ENCODE assay signal across 8 cellular contexts in the genomic region with DNA sequence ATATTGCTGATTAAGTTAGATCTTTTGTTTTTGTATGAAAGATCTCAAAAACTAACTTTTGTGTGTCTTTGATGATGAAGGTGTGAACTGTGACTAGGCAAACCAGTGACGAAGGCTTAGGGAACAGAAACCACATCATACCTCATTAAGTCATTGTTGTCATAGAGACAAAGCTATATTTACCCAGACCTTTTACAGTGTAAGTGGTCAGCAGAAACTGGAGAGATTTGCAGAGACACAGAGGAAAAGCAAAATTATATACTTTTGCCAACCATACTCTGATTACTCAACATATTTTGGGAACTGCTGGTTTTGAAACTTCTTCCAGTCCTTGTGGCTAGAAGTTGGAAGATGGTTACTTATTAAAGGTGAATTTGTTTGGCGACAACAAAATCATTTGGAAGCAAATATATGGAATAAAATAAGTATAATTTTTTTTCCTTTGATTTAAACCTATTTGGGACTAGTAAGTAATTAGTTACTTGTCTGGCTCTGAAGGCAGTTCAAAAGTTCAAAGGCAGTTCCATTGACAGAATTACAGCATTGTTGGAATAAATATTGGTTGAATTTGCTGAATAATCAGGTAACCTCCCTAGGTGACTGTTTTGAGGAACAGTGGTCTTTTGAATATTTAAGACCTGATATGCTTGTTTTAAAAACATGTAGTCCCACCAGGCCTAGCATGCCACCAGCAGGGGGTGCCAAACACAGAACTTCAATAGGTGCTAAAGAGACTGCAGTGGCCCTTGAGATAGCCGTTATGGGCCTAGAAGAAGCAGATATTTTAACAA.
DNase-seq lines count a peak whose midpoint lies in the region; ATAC-seq and TF ChIP-seq lines count a peak whose summit lies in the region.

No MANE protein-coding gene starts in this region.

- peak; percentile 75 for TF ChIP-seq CTCF in SK-N-SH (IDR thresholded peaks at IDR 0.05)
- peak; percentile 39 to 63 for TF ChIP-seq CTCF in right atrium auricular region (IDR thresholded peaks at IDR 0.05)

- no peaks in the 10 kb centered on the region for H3F3A ChIP-seq in SK-N-SH (replicated peaks; ENCODE audit: insufficient read depth)

- H3K4me1 ChIP-seq in SK-N-SH (ENCODE audit: control insufficient read depth in 1 of 2, insufficient read depth in 2 of 2, low read depth in 1 of 2, low read length in 1 of 2) (0 out of 4 replicates have a peak, but pooled peaks cover 0 to under 1% of the 10 kb centered on the region in 2 experiments), right atrium auricular region (peaks cover 0 to 4% of the 10 kb centered on the region in 2 donors)

- H2AFZ ChIP-seq in SK-N-SH (ENCODE audit: low read depth), result no peak overlapping the region

- H3K27me3 ChIP-seq in SK-N-SH (ENCODE audit: insufficient read depth) (no peaks in the 10 kb centered on the region), right atrium auricular region (no peaks in the 10 kb centered on the region)

- POLR2A ChIA-PET in SK-N-SH (lab: Yijun Ruan, JAX), result no interaction called here

- H3K4me2 ChIP-seq in SK-N-SH, result no peak overlapping the region

- CTCF ChIA-PET in SK-N-SH (lab: Yijun Ruan, JAX), result interaction anchor here (1.1 to 2.2 kb wide), 3 partner anchors 11 to 669 kb away, joined by 3 to 8 read pairs (median 5); no protein-coding TSS in a partner anchor

- no peaks in the 10 kb centered on the region; the same call in 1 of the 2 replicates for H3K79me2 ChIP-seq in SK-N-SH (ENCODE audit: insufficient read depth)

- H3K4me3 ChIP-seq in SK-N-SH (ENCODE audit: low read depth in 2 of 2, low read length in 1 of 2) (peak overlapping the region in 1 of 2 experiments; percentile 21; a peak in 1 of 4 replicates), right atrium auricular region (no peak overlapping the region)

- no peak for TF ChIP-seq EP300 in SK-N-SH (IDR thresholded peaks at IDR 0.05; ENCODE audit: borderline replicate concordance in 1 of 2, low read depth in 1 of 2, low read length in 1 of 2)

- H3K9ac ChIP-seq in SK-N-SH, result no peak overlapping the region

- peak; percentile 99 for ATAC-seq in GM21619 (IDR thresholded peaks at IDR 0.05; ENCODE audit: unreplicated experiment)

- H3K27ac ChIP-seq in SK-N-SH (ENCODE audit: low read depth in 2 of 2, low read length in 1 of 2) (peak overlapping the region in 1 of 2 experiments; percentile 49; a peak in 2 of 4 replicates), right atrium auricular region (no peak overlapping the region)

- peak; percentile 22 for DNase-seq in GM03348 (ENCODE audit: low spot score)
- peak; percentile 11 for DNase-seq in HuH-7.5 (ENCODE audit: low spot score)
- DNase-seq in SK-N-SH, result peak; percentile 16
- DNase-seq in activated naive CD4-positive, alpha-beta T cell treated with anti-CD3 and anti-CD28 coated beads, Interleukin-2, amount 50 U/mL, for 16 hours, result peak; percentile 63
- peak; percentile 66 for DNase-seq in right atrium auricular region (ENCODE audit: low spot score)
- peak; percentile 18 to 63 for DNase-seq in stimulated activated CD4-positive, alpha-beta T cell treated with anti-CD3 and anti-CD28 coated beads, Interleukin-12 subunit alpha, Interleukin-12 subunit beta, amount 100 ng/mL, for 24 hours (ENCODE audit: low read depth in 2 of 2)
- DNase-seq in NCI-H128 (lab: John Stamatoyannopoulos, UW; ENCODE audit: unreplicated experiment), result no peak

- peaks cover 0 to 3% of the 10 kb centered on the region in 2 experiments for H3K36me3 ChIP-seq in SK-N-SH (replicated peaks in 1 of 2; ENCODE audit: control insufficient read depth in 1 of 2, insufficient read depth in 2 of 2, low read length in 1 of 2)
- no peaks in the 10 kb centered on the region for H3K36me3 ChIP-seq in right atrium auricular region

- peak; percentile 51 for TF ChIP-seq RAD21 in SK-N-SH (IDR thresholded peaks at IDR 0.05; ENCODE audit: low read length)

- no peaks in the 10 kb centered on the region for H4K20me1 ChIP-seq in SK-N-SH (ENCODE audit: insufficient read depth)

- WGBS in SK-N-SH (ENCODE audit: low lambda C conversion rate), result 91% methylated on average over 3 of the region's 3 CpGs

- no peaks in the 10 kb centered on the region for H3K9me2 ChIP-seq in SK-N-SH

- no peaks in the 10 kb centered on the region for H3K9me3 ChIP-seq in SK-N-SH
- H3K9me3 ChIP-seq in right atrium auricular region, result no peaks in the 10 kb centered on the region

TF ChIP-seq in SK-N-SH, 30 proteins besides CTCF, POLR2A, EP300 and RAD21:
- TF ChIP-seq SMC3 (IDR thresholded peaks at IDR 0.05; ENCODE audit: low read depth, low read length), result peak; percentile 45
- TF ChIP-seq, protein P1, sequence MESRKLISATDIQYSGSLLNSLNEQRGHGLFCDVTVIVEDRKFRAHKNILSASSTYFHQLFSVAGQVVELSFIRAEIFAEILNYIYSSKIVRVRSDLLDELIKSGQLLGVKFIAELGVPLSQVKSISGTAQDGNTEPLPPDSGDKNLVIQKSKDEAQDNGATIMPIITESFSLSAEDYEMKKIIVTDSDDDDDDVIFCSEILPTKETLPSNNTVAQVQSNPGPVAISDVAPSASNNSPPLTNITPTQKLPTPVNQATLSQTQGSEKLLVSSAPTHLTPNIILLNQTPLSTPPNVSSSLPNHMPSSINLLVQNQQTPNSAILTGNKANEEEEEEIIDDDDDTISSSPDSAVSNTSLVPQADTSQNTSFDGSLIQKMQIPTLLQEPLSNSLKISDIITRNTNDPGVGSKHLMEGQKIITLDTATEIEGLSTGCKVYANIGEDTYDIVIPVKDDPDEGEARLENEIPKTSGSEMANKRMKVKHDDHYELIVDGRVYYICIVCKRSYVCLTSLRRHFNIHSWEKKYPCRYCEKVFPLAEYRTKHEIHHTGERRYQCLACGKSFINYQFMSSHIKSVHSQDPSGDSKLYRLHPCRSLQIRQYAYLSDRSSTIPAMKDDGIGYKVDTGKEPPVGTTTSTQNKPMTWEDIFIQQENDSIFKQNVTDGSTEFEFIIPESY (IDR thresholded peaks at IDR 0.05; ENCODE audit: borderline replicate concordance, low read depth), result no peak
- no peak for TF ChIP-seq SIN3A (IDR thresholded peaks at IDR 0.05; ENCODE audit: borderline replicate concordance, low read depth, low read length)
- TF ChIP-seq CHD2 (IDR thresholded peaks at IDR 0.05; ENCODE audit: low read length, partially characterized antibody), result no peak
- TF ChIP-seq EZH2phosphoT487 (IDR thresholded peaks at IDR 0.05; ENCODE audit: borderline replicate concordance, low read depth), result no peak
- TF ChIP-seq, protein P2, sequence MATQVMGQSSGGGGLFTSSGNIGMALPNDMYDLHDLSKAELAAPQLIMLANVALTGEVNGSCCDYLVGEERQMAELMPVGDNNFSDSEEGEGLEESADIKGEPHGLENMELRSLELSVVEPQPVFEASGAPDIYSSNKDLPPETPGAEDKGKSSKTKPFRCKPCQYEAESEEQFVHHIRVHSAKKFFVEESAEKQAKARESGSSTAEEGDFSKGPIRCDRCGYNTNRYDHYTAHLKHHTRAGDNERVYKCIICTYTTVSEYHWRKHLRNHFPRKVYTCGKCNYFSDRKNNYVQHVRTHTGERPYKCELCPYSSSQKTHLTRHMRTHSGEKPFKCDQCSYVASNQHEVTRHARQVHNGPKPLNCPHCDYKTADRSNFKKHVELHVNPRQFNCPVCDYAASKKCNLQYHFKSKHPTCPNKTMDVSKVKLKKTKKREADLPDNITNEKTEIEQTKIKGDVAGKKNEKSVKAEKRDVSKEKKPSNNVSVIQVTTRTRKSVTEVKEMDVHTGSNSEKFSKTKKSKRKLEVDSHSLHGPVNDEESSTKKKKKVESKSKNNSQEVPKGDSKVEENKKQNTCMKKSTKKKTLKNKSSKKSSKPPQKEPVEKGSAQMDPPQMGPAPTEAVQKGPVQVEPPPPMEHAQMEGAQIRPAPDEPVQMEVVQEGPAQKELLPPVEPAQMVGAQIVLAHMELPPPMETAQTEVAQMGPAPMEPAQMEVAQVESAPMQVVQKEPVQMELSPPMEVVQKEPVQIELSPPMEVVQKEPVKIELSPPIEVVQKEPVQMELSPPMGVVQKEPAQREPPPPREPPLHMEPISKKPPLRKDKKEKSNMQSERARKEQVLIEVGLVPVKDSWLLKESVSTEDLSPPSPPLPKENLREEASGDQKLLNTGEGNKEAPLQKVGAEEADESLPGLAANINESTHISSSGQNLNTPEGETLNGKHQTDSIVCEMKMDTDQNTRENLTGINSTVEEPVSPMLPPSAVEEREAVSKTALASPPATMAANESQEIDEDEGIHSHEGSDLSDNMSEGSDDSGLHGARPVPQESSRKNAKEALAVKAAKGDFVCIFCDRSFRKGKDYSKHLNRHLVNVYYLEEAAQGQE (IDR thresholded peaks at IDR 0.05; ENCODE audit: low read depth, low read length), result no peak
- TF ChIP-seq MEF2A (IDR thresholded peaks at IDR 0.05; ENCODE audit: borderline replicate concordance, low read depth), result no peak
TF ChIP-seq in SK-N-SH: peak in this region for 1.
